In the genomic region with DNA sequence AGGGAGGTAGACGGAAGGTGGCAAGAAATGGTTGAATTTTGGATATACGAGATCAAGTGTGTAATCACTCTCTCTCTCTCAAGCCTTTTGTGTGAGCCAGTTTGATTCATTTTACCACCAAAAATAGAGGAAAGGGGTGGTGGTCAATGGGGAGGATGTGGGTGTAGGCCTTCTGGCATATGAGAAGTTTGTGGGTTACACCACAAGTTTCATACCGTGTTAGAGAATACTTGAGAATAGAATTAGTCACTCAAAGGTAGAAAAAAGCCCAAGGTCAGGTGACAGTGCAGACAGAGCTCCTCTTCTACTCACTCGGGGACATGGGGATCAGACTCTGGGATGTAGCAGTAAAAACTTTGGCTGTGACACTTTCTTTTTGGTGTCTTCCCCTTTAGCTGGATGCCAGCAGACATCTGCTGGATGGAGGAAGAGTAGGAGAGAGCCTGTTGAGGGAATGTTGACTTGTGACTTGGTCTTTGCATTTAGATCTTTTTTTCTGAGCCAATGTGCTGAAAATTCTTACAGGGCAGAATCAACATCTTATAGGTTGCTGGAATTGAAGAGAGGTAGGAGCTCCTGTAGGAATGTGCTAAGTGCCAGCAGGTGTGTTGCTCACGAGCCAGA, we compare ENCODE assay signal across 9 cellular contexts. TPM values are rescaled to one million over a fixed set of nuclear protein-coding genes. Genes with fewer than 3 reads are reported as not detected.
DNase-seq lines count a peak whose midpoint lies in the region; ATAC-seq and TF ChIP-seq lines count a peak whose summit lies in the region.
"Had no signal": no experiment of that assay in that cellular context is flagged by ENCODE, and none has a peak within 500 bp of the region (broad histone marks: within the 10 kb centered on the region; RNA-seq: fewer than 3 reads in every experiment).

No MANE protein-coding gene starts in this region.

- H3K27ac Mint-ChIP-seq in MCF 10A (ENCODE audit: low read depth, unreplicated experiment) = no peak overlapping the region

- no peak for TF ChIP-seq POLR2A in heart left ventricle (IDR thresholded peaks at IDR 0.05)

- no peaks in the 10 kb centered on the region for H3K36me3 Mint-ChIP-seq in MCF 10A (ENCODE audit: insufficient read depth, unreplicated experiment)

- POLR2A ChIA-PET in MCF 10A (lab: Yijun Ruan, JAX) = interaction anchor here (1.3 kb wide), 1 partner anchor 44 kb away, joined by 3 read pairs; a partner anchor contains a TSS

- no peaks in the 10 kb centered on the region for H3K36me3 ChIP-seq in heart left ventricle

- H3K4me3 ChIP-seq in heart left ventricle = no peak overlapping the region
- H3K4me3 ChIP-seq: K562 had no signal

- WGBS in heart left ventricle, 4 donors = 77 to 81% (median 81%) methylated on average over 5 of the region's 5 CpGs

- intact Hi-C loops in MCF 10A (cut with micrococcal nuclease) (no loop called here), heart left ventricle (cut with DNase I) (no loop called here)

- no TSS peak for BruUV-seq in MCF 10A (replicated peaks; lab: Mats Ljungman, UMichigan)

- no peaks in the 10 kb centered on the region for H3K27me3 ChIP-seq in heart left ventricle

- no peaks in the 10 kb centered on the region for H3K27me3 Mint-ChIP-seq in MCF 10A (ENCODE audit: insufficient read depth, unreplicated experiment)

- H3K4me1 Mint-ChIP-seq in MCF 10A (ENCODE audit: insufficient read depth, unreplicated experiment) = peaks cover 15% of the 10 kb centered on the region

- no peak for TF ChIP-seq CTCF in MCF 10A (IDR thresholded peaks at IDR 0.05; ENCODE audit: unreplicated experiment)
- TF ChIP-seq CTCF in heart left ventricle (IDR thresholded peaks at IDR 0.05) = no peak

- peaks cover 0 to 13% (median 4%) of the 10 kb centered on the region in 12 donors for H3K9me3 ChIP-seq in heart left ventricle

- DNase-seq in GM19238 (ENCODE audit: insufficient read length, low spot score) = peak; percentile 68
- DNase-seq in activated CD4-positive, alpha-beta T cell treated with anti-CD3 and anti-CD28 coated beads, Interleukin-2, amount 50 U/mL, for 4 hours = peak; percentile 31 to 44
- DNase-seq in stimulated activated CD4-positive, alpha-beta T cell treated with anti-CD3 and anti-CD28 coated beads, Interleukin-4, amount 100 ng/mL, for 1 hour = peak; percentile 18
- DNase-seq in H4 (ENCODE audit: low spot score) = no peak
- DNase-seq in MCF 10A (ENCODE audit: unreplicated experiment) = no peak
- DNase-seq in DMS 273 treated with DMSO at 0.1 percent for 48 hours (lab: John Stamatoyannopoulos, UW) = no peak
- DNase-seq in heart left ventricle = no peak

- no peaks in the 10 kb centered on the region for H3K9me3 Mint-ChIP-seq in MCF 10A (ENCODE audit: unreplicated experiment)

- peaks cover 0 to 18% (median 6%) of the 10 kb centered on the region in 12 donors for H3K4me1 ChIP-seq in heart left ventricle

- CTCF ChIA-PET in MCF 10A (lab: Yijun Ruan, JAX) = interaction anchor here (0.6 to 4.4 kb wide), 10 partner anchors 10 to 107 kb away, joined by 3 to 26 read pairs (median 6); no protein-coding TSS in a partner anchor

- ATAC-seq in HG03097 (IDR thresholded peaks at IDR 0.05; ENCODE audit: low FRiP score, unreplicated experiment) (peak; percentile 99), heart left ventricle (no peak)
- ATAC-seq: K562 had no signal

- H3K27ac ChIP-seq in heart left ventricle = no peak overlapping the region

- H3K4me3 Mint-ChIP-seq in MCF 10A (ENCODE audit: unreplicated experiment) = no peak overlapping the region

RNA-seq across cellular contexts. Expression of a gene that starts 43.8 kb away (rescaled TPM):
- 67.6 and 77.8 TPM in 2 replicates for total RNA-seq in H4 (2014; rRNA removed; shearing (Covaris generic))
- 76.1 and 79.8 TPM in 2 replicates for total RNA-seq in MCF 10A (2022)
- 10 to 100 TPM; 32.9 to 43.7 (median 39.5) TPM for total RNA-seq in heart left ventricle
- 10 to 100 TPM; 17.3 to 23.6 TPM for polyA plus RNA-seq in heart left ventricle

Comparison
In these comparisons a context has a peak if more than half of its experiments do, and no peak if none do; other contexts are left out.
1. DNase-seq: peak in GM19238 (single experiment), activated CD4-positive, alpha-beta T cell treated with anti-CD3 and anti-CD28 coated beads, Interleukin-2, amount 50 U/mL, for 4 hours (2 of 2) and stimulated activated CD4-positive, alpha-beta T cell treated with anti-CD3 and anti-CD28 coated beads, Interleukin-4, amount 100 ng/mL, for 1 hour (single experiment); none in H4 (single experiment), MCF 10A (single experiment), DMS 273 treated with DMSO at 0.1 percent for 48 hours (single experiment) and heart left ventricle (0 of 5).